Comparison of ENCODE assay signal across 9 cellular contexts in genomic region chr2:217835931-217836881, GRCh38.
DNase-seq lines count a peak whose midpoint lies in the region; FAIRE-seq and TF ChIP-seq lines count a peak whose summit lies in the region.
"Had no signal": no experiment of that assay in that cellular context is flagged by ENCODE, and none has a peak within 500 bp of the region (broad histone marks: within the 10 kb centered on the region; RNA-seq: fewer than 3 reads in every experiment).

No MANE protein-coding gene starts in this region.

- no peak for TF ChIP-seq POLR2A in stomach (IDR thresholded peaks at IDR 0.05)

- no peak for TF ChIP-seq CTCF in cardiac fibroblast (IDR thresholded peaks at IDR 0.05; ENCODE audit: low read depth, low read length)
- no peak for TF ChIP-seq CTCF in kidney (IDR thresholded peaks at IDR 0.05; ENCODE audit: borderline replicate concordance, extremely low read depth, insufficient read depth)
- no peak for TF ChIP-seq CTCF in stomach (IDR thresholded peaks at IDR 0.05)

- no peak for TF ChIP-seq EP300 in stomach (IDR thresholded peaks at IDR 0.05)

- no peak for FAIRE-seq in kidney (lab: Jason Lieb, UNC)

- WGBS in stomach, 5 donors: 79 to 90% (median 86%) methylated on average over 17 to 18 of the region's 18 CpGs

- peak; percentile 97 to 98 for DNase-seq in cardiac fibroblast (ENCODE audit: low read depth in 2 of 2)
- DNase-seq in kidney: peak; percentile 71
- no peak for DNase-seq in stomach
- no peak for DNase-seq in cerebellar nuclear complex (lab: John Stamatoyannopoulos, UW)
- no peak for DNase-seq in activated gamma-delta T cell treated with Interleukin-2 at 50 U/mL for 16 hours
- no peak for DNase-seq in SHP77 (lab: John Stamatoyannopoulos, UW)
- DNase-seq in GM19240 (ENCODE audit: insufficient read length, low spot score): no peak
- DNase-seq: activated CD8-positive, alpha-beta memory T cell treated with anti-CD3 and anti-CD28 coated beads, Interleukin-2, amount 10 ng/mL, durations not matched to agents 7 days and 5 days had no signal

- intact Hi-C loops in kidney (cut with DNase I): no loop called here
- intact Hi-C loops in stomach (cut with DNase I; ENCODE audit: low total_unique reads): no loop called here

- H3K4me1 ChIP-seq in HUES48 (ENCODE audit: control insufficient read depth, insufficient read depth, low read length): peaks cover 5% of the 10 kb centered on the region; the same call in 1 of the 2 replicates
- H3K4me1 ChIP-seq in kidney (ENCODE audit: control insufficient read depth in 1 of 2, insufficient read depth in 1 of 2, low read depth in 1 of 2, low read length in 2 of 2): peaks cover 23 to 28% of the 10 kb centered on the region in 2 donors
- peaks cover 16 to 79% (median 44%) of the 10 kb centered on the region in 4 donors for H3K4me1 ChIP-seq in stomach

- H3K9ac ChIP-seq in HUES48 (ENCODE audit: low read depth, low read length) (no peak overlapping the region), kidney (ENCODE audit: low read length in 2 of 2) (no peak overlapping the region)

- H3K27me3 ChIP-seq in HUES48 (ENCODE audit: control insufficient read depth, insufficient read depth, low read length): peaks cover 5% of the 10 kb centered on the region; the same call in 1 of the 2 replicates
- H3K27me3 ChIP-seq in stomach: no peaks in the 10 kb centered on the region

- H3K27ac ChIP-seq in HUES48 (ENCODE audit: low read depth, low read length) (peak overlapping the region; percentile 78), kidney (ENCODE audit: low read depth in 2 of 2, low read length in 2 of 2) (peak overlapping the region; percentile 23 to 45), stomach (peak overlapping the region; percentile 43 to 84 (median 80))

- H3K4me3 ChIP-seq in HUES48 (ENCODE audit: low read depth, low read length) (no peak overlapping the region), cardiac fibroblast (replicated peaks in 1 of 2; ENCODE audit: low read depth in 2 of 2, low read length in 2 of 2) (no peak overlapping the region), kidney (ENCODE audit: low read length in 2 of 2) (no peak overlapping the region), stomach (no peak overlapping the region)

- no peaks in the 10 kb centered on the region for H3K36me3 ChIP-seq in HUES48 (ENCODE audit: control insufficient read depth, insufficient read depth, low read length)
- H3K36me3 ChIP-seq in kidney (ENCODE audit: control insufficient read depth in 1 of 2, insufficient read depth in 2 of 2, low read length in 2 of 2): peaks cover 44 to 68% of the 10 kb centered on the region in 2 donors
- peaks cover 36 to 68% (median 54%) of the 10 kb centered on the region in 4 donors for H3K36me3 ChIP-seq in stomach

- H3K9me3 ChIP-seq in HUES48 (ENCODE audit: control insufficient read depth, insufficient read depth, low read length) (no peaks in the 10 kb centered on the region), kidney (ENCODE audit: control insufficient read depth in 1 of 2, low read length in 2 of 2) (no peaks in the 10 kb centered on the region), stomach (no peaks in the 10 kb centered on the region)

Comparison
In these comparisons a context has a peak if more than half of its experiments do, and no peak if none do; other contexts are left out.
1. DNase-seq: peak in cardiac fibroblast (2 of 2) and kidney (single experiment); none in stomach (single experiment), cerebellar nuclear complex (0 of 2), activated gamma-delta T cell treated with Interleukin-2 at 50 U/mL for 16 hours (single experiment), SHP77 (0 of 2) and GM19240 (single experiment).
2. Peak in every context shown above with its lines, with median percentiles within 50 percentile points of each other: H3K27ac ChIP-seq.